Comparison of ENCODE assay signal across 23 cellular contexts in genomic region chr12:59486827-59487226, GRCh38.
DNase-seq lines count a peak whose midpoint lies in the region; FAIRE-seq and TF ChIP-seq lines count a peak whose summit lies in the region.
"Had no signal": no experiment of that assay in that cellular context is flagged by ENCODE, and none has a peak within 500 bp of the region (broad histone marks: within the 10 kb centered on the region; RNA-seq: fewer than 3 reads in every experiment).

No MANE protein-coding gene starts in this region.

- intact Hi-C loops in activated naive CD4-positive, alpha-beta T cell treated with anti-CD3 and anti-CD28 coated beads for 36 hours (cut with micrococcal nuclease): no loop called here
- intact Hi-C loops in transverse colon (cut with DNase I; ENCODE audit: low total_unique reads): no loop called here

- no peaks in the 10 kb centered on the region for H3K9me3 Mint-ChIP-seq in activated naive CD4-positive, alpha-beta T cell treated with anti-CD3 and anti-CD28 coated beads for 36 hours

- H3K36me3 ChIP-seq in bronchial epithelial cell (ENCODE audit: control insufficient read depth, insufficient read depth, low read length): no peaks in the 10 kb centered on the region
- no peaks in the 10 kb centered on the region for H3K36me3 ChIP-seq in transverse colon

- no peaks in the 10 kb centered on the region for H3K9me3 ChIP-seq in transverse colon

- no peak for TF ChIP-seq POLR2A in transverse colon (IDR thresholded peaks at IDR 0.05)

- H3K4me3 Mint-ChIP-seq in activated naive CD4-positive, alpha-beta T cell treated with anti-CD3 and anti-CD28 coated beads for 36 hours: no peak overlapping the region
- H3K4me3 Mint-ChIP-seq: B cell; CD4-positive, alpha-beta T cell; GM23338 had no signal

- no peaks in the 10 kb centered on the region for H3K27me3 Mint-ChIP-seq in activated naive CD4-positive, alpha-beta T cell treated with anti-CD3 and anti-CD28 coated beads for 36 hours (ENCODE audit: low read depth)
- H3K27me3 Mint-ChIP-seq: B cell; CD4-positive, alpha-beta T cell had no signal

- no peak for FAIRE-seq in bronchial epithelial cell (lab: Jason Lieb, UNC)
- FAIRE-seq: GM12891, GM18507, HTR-8/SVneo had no signal

- no peak overlapping the region for H3K27ac ChIP-seq in transverse colon
- H3K27ac ChIP-seq: HL-60 had no signal

- CTCF ChIA-PET in activated naive CD4-positive, alpha-beta T cell treated with anti-CD3 and anti-CD28 coated beads for 36 hours (lab: Charles Lee): no interaction called here

- in situ Hi-C loops in transverse colon (cut with MboI; ENCODE audit: low pct_ligation_motif_present in 1 of 4, low pct_unique_long_range_greater_than_20kb in 1 of 4, low sequenced_read_pairs in 3 of 4): no loop called here

- H3K4me1 ChIP-seq in transverse colon: no peaks in the 10 kb centered on the region

- peak; percentile 50 for DNase-seq in EL
- peak; percentile 10 for DNase-seq in LHCN-M2 (ENCODE audit: low read depth)
- peak; percentile 25 for DNase-seq in bronchial epithelial cell (ENCODE audit: low read depth)
- DNase-seq in kidney tubule cell (ENCODE audit: low spot score): peak; percentile 13
- DNase-seq in activated naive CD4-positive, alpha-beta T cell treated with anti-CD3 and anti-CD28 coated beads for 36 hours: no peak
- no peak for DNase-seq in transverse colon
- no peak for DNase-seq in inferior parietal cortex (ENCODE audit: extremely low spot score)
- DNase-seq: Calu3; CD4-positive, alpha-beta T cell; DMS79; GF-D8; MV-4-11; NCI-H1436; NCI-H2029 treated with DMSO at 0.1 percent for 48 hours; NCI-H526; OCI-M1; SW 1271 had no signal

- no peak for TF ChIP-seq EP300 in transverse colon (IDR thresholded peaks at IDR 0.05; ENCODE audit: low read depth)

- H3K4me1 Mint-ChIP-seq in activated naive CD4-positive, alpha-beta T cell treated with anti-CD3 and anti-CD28 coated beads for 36 hours (ENCODE audit: low read depth): no peaks in the 10 kb centered on the region
- H3K4me1 Mint-ChIP-seq: GM23338 had no signal

- WGBS in transverse colon (ENCODE audit: low coverage in 1 of 2), 2 donors: 0% methylated on average over 1 of the region's 1 CpG

- H3K27ac Mint-ChIP-seq in activated naive CD4-positive, alpha-beta T cell treated with anti-CD3 and anti-CD28 coated beads for 36 hours: no peak overlapping the region
- H3K27ac Mint-ChIP-seq: B cell; CD4-positive, alpha-beta T cell; GM23338 had no signal

- H3K36me3 Mint-ChIP-seq in activated naive CD4-positive, alpha-beta T cell treated with anti-CD3 and anti-CD28 coated beads for 36 hours (ENCODE audit: low read depth): no peaks in the 10 kb centered on the region

- no peak overlapping the region for H3K4me3 ChIP-seq in bronchial epithelial cell (ENCODE audit: low read depth, low read length)
- no peak overlapping the region for H3K4me3 ChIP-seq in transverse colon
- H3K4me3 ChIP-seq: GM23338 had no signal

- TF ChIP-seq CTCF in bronchial epithelial cell (IDR thresholded peaks at IDR 0.05; ENCODE audit: insufficient read depth, low read length, severe bottlenecking) (no peak), transverse colon (IDR thresholded peaks at IDR 0.05) (no peak)

- H3K27me3 ChIP-seq in bronchial epithelial cell (ENCODE audit: control insufficient read depth, insufficient read depth, low read length) (no peaks in the 10 kb centered on the region), transverse colon (no peaks in the 10 kb centered on the region)

Comparison
In these comparisons a context has a peak if more than half of its experiments do, and no peak if none do; other contexts are left out.
1. DNase-seq: peak in EL (single experiment), LHCN-M2 (single experiment), bronchial epithelial cell (single experiment) and kidney tubule cell (single experiment); none in activated naive CD4-positive, alpha-beta T cell treated with anti-CD3 and anti-CD28 coated beads for 36 hours (single experiment), transverse colon (single experiment) and inferior parietal cortex (single experiment).